ENCODE assay signal across 9 cellular contexts in genomic region chr14:88793259-88793625, GRCh38. TPM values are rescaled to one million over a fixed set of nuclear protein-coding genes. Genes with fewer than 3 reads are reported as not detected.
DNase-seq lines count a peak whose midpoint lies in the region; ATAC-seq, FAIRE-seq and TF ChIP-seq lines count a peak whose summit lies in the region.
"Had no signal": no experiment of that assay in that cellular context is flagged by ENCODE, and none has a peak within 500 bp of the region (broad histone marks: within the 10 kb centered on the region; RNA-seq: fewer than 3 reads in every experiment).

No MANE protein-coding gene starts in this region.

- peak overlapping the region; percentile 58 for H3K27ac Mint-ChIP-seq in activated CD4-positive, alpha-beta memory T cell treated with anti-CD3 and anti-CD28 coated beads for 36 hours

- FAIRE-seq in GM12892 (lab: Jason Lieb, UNC), result peak; percentile 17
- FAIRE-seq: colon had no signal

- TF ChIP-seq CTCF in heart right ventricle (IDR thresholded peaks at IDR 0.05) (no peak), sigmoid colon (IDR thresholded peaks at IDR 0.05) (no peak), GM20000 (IDR thresholded peaks at IDR 0.05; ENCODE audit: extremely low read depth, missing control alignments) (no peak)

- intact Hi-C loops in activated CD4-positive, alpha-beta memory T cell treated with anti-CD3 and anti-CD28 coated beads for 36 hours (cut with micrococcal nuclease), result loop anchor here (5.0 kb wide), 4 partner anchors 624 to 1164 kb away; partner anchors contain the start of genes FOXN3, GALC, GPR65 and TDP1
- intact Hi-C loops in heart right ventricle (cut with DNase I) (no loop called here), sigmoid colon (cut with DNase I) (loop anchor here (2.0 to 5.0 kb wide), 2 partner anchors 32 to 126 kb away; partner anchors contain the start of gene TTC8)

- H3K4me3 ChIP-seq in heart right ventricle, result peak overlapping the region; percentile 54 to 78 (median 66)
- peak overlapping the region; percentile 59 to 84 (median 72) for H3K4me3 ChIP-seq in sigmoid colon

- H3K9me3 Mint-ChIP-seq in activated CD4-positive, alpha-beta memory T cell treated with anti-CD3 and anti-CD28 coated beads for 36 hours, result no peaks in the 10 kb centered on the region

- peak overlapping the region; percentile 77 for H3K4me3 Mint-ChIP-seq in activated CD4-positive, alpha-beta memory T cell treated with anti-CD3 and anti-CD28 coated beads for 36 hours

- POLR2A ChIA-PET in activated CD4-positive, alpha-beta memory T cell treated with anti-CD3 and anti-CD28 coated beads for 36 hours (lab: Charles Lee), result interaction anchor here (2.6 kb wide), 1 partner anchor 31 kb away, joined by 12 read pairs; the partner anchor contains the start of gene TTC8

- H3K9me3 ChIP-seq in heart right ventricle (no peaks in the 10 kb centered on the region), sigmoid colon (no peaks in the 10 kb centered on the region)

- H3K36me3 ChIP-seq in heart right ventricle, result no peaks in the 10 kb centered on the region
- H3K36me3 ChIP-seq in sigmoid colon, result no peaks in the 10 kb centered on the region

- H3K27me3 ChIP-seq in heart right ventricle (peaks cover 0 to 39% (median 3%) of the 10 kb centered on the region in 7 donors), sigmoid colon (no peaks in the 10 kb centered on the region)

- no peak for TF ChIP-seq POLR2A in GM12892 (IDR thresholded peaks at IDR 0.05; ENCODE audit: low read depth, low read length)
- TF ChIP-seq POLR2A in sigmoid colon (IDR thresholded peaks at IDR 0.05), result no peak

- peaks cover 3% of the 10 kb centered on the region for H3K27me3 Mint-ChIP-seq in activated CD4-positive, alpha-beta memory T cell treated with anti-CD3 and anti-CD28 coated beads for 36 hours

- peak overlapping the region in 2 of 10 donors; percentile 9 to 43 for H3K27ac ChIP-seq in heart right ventricle
- H3K27ac ChIP-seq in sigmoid colon, result peak overlapping the region; percentile 86 to 88 (median 88)

- no peaks in the 10 kb centered on the region for H3K36me3 Mint-ChIP-seq in activated CD4-positive, alpha-beta memory T cell treated with anti-CD3 and anti-CD28 coated beads for 36 hours

- DNase-seq in GM12892 (ENCODE audit: insufficient read length) (no peak), heart right ventricle (no peak), sigmoid colon (peak; percentile 68), T-helper 9 cell (no peak), GM20000 (ENCODE audit: low spot score) (no peak), NCI-H774 (lab: John Stamatoyannopoulos, UW) (no peak)
- no peak for DNase-seq in activated CD4-positive, alpha-beta memory T cell treated with anti-CD3 and anti-CD28 coated beads for 36 hours

- H3K4me1 ChIP-seq in heart right ventricle (peaks cover 0 to 17% (median 12%) of the 10 kb centered on the region in 9 donors), sigmoid colon (peaks cover 0 to 23% (median 13%) of the 10 kb centered on the region in 4 donors)

- ATAC-seq in heart right ventricle, result peak in 3 of 8 donors; percentile 8 to 16 (median 16)
- ATAC-seq in esophagus mucosa, result no peak

- 49 to 54% methylated on average over 13 of the region's 13 CpGs for WGBS in heart right ventricle, 2 donors
- 47 to 52% methylated on average over 13 of the region's 13 CpGs for WGBS in sigmoid colon, 2 donors

- peaks cover 25% of the 10 kb centered on the region for H3K4me1 Mint-ChIP-seq in activated CD4-positive, alpha-beta memory T cell treated with anti-CD3 and anti-CD28 coated beads for 36 hours (ENCODE audit: low read depth)

- CTCF ChIA-PET in activated CD4-positive, alpha-beta memory T cell treated with anti-CD3 and anti-CD28 coated beads for 36 hours (lab: Charles Lee), result interaction anchor here (0.6 to 2.7 kb wide), 7 partner anchors 8 to 161 kb away, joined by 3 to 13 read pairs (median 3); partner anchors contain the start of gene TTC8

- no peak for TF ChIP-seq EP300 in sigmoid colon (IDR thresholded peaks at IDR 0.05)

RNA-seq across cellular contexts. Expression of gene EML5, which starts 0.5 kb away (rescaled TPM):
- not detected for polyA plus RNA-seq in GM12892 (2012; ENCODE audit: missing spikeins)
- 1 to 10 TPM; 5.7 to 6.2 TPM for total RNA-seq in activated CD4-positive, alpha-beta memory T cell treated with anti-CD3 and anti-CD28 coated beads for 36 hours
- total RNA-seq in heart right ventricle, result under 1 TPM; 0.10 to 0.44 (median 0.19) TPM
- polyA plus RNA-seq in heart right ventricle, result under 1 TPM; 0.04 to 0.22 TPM
- 1 to 10 TPM; 2.5 to 6.1 (median 4.1) TPM for total RNA-seq in sigmoid colon
- polyA plus RNA-seq in sigmoid colon, result under 1 TPM; under 0.01 to 0.69 (median 0.23) TPM
- total RNA-seq in esophagus mucosa, result 1.4 TPM

RNA-seq across cellular contexts. Expression of gene TTC8, which starts 31.2 kb away (rescaled TPM):
- polyA plus RNA-seq in GM12892 (2012; ENCODE audit: missing spikeins), result 2.8 TPM
- total RNA-seq in activated CD4-positive, alpha-beta memory T cell treated with anti-CD3 and anti-CD28 coated beads for 36 hours, result 1 to 10 TPM; 3.3 to 4.9 TPM
- total RNA-seq in heart right ventricle, result 10 to 100 TPM in 6 of 10 donors, 1 to 10 TPM in 4; 5.5 to 16.0 (median 14.0) TPM
- polyA plus RNA-seq in heart right ventricle, result 1 to 10 TPM; 3.8 to 6.1 TPM
- 10 to 100 TPM; 17.3 to 35.5 (median 27.1) TPM for total RNA-seq in sigmoid colon
- 10 to 100 TPM in 2 of 3 donors, 1 to 10 TPM in 1; 8.0 to 13.2 (median 10.6) TPM for polyA plus RNA-seq in sigmoid colon
- 12.8 TPM for total RNA-seq in esophagus mucosa

Comparison
In these comparisons a context has a peak if more than half of its experiments do, and no peak if none do; other contexts are left out.
1. intact Hi-C loops: an anchor here in activated CD4-positive, alpha-beta memory T cell treated with anti-CD3 and anti-CD28 coated beads for 36 hours (5.0 kb wide) and sigmoid colon (2.0 to 5.0 kb wide); none called in heart right ventricle.